2 cellular contexts compared by ENCODE assay signal in genomic region chr2:70747284-70747683, GRCh38.
A peak's percentile ranks its signal among the peaks of the same experiment; 100 is the strongest.
TF ChIP-seq lines count a peak whose summit lies in the region.

No MANE protein-coding gene starts in this region.

TF ChIP-seq in HEK293, 187 proteins besides CTCF, POLR2A, EP300 and RAD21:
- TF ChIP-seq SETDB1 (IDR thresholded peaks at IDR 0.05; ENCODE audit: insufficient read length, low read length) (no peak), ZNF76 (tag by site-specific recombination; IDR thresholded peaks at IDR 0.05; ENCODE audit: borderline replicate concordance, low read depth) (peak; percentile 77)
- TF ChIP-seq, protein P1, sequence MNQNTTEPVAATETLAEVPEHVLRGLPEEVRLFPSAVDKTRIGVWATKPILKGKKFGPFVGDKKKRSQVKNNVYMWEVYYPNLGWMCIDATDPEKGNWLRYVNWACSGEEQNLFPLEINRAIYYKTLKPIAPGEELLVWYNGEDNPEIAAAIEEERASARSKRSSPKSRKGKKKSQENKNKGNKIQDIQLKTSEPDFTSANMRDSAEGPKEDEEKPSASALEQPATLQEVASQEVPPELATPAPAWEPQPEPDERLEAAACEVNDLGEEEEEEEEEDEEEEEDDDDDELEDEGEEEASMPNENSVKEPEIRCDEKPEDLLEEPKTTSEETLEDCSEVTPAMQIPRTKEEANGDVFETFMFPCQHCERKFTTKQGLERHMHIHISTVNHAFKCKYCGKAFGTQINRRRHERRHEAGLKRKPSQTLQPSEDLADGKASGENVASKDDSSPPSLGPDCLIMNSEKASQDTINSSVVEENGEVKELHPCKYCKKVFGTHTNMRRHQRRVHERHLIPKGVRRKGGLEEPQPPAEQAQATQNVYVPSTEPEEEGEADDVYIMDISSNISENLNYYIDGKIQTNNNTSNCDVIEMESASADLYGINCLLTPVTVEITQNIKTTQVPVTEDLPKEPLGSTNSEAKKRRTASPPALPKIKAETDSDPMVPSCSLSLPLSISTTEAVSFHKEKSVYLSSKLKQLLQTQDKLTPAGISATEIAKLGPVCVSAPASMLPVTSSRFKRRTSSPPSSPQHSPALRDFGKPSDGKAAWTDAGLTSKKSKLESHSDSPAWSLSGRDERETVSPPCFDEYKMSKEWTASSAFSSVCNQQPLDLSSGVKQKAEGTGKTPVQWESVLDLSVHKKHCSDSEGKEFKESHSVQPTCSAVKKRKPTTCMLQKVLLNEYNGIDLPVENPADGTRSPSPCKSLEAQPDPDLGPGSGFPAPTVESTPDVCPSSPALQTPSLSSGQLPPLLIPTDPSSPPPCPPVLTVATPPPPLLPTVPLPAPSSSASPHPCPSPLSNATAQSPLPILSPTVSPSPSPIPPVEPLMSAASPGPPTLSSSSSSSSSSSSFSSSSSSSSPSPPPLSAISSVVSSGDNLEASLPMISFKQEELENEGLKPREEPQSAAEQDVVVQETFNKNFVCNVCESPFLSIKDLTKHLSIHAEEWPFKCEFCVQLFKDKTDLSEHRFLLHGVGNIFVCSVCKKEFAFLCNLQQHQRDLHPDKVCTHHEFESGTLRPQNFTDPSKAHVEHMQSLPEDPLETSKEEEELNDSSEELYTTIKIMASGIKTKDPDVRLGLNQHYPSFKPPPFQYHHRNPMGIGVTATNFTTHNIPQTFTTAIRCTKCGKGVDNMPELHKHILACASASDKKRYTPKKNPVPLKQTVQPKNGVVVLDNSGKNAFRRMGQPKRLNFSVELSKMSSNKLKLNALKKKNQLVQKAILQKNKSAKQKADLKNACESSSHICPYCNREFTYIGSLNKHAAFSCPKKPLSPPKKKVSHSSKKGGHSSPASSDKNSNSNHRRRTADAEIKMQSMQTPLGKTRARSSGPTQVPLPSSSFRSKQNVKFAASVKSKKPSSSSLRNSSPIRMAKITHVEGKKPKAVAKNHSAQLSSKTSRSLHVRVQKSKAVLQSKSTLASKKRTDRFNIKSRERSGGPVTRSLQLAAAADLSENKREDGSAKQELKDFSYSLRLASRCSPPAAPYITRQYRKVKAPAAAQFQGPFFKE (tag by site-specific recombination; IDR thresholded peaks at IDR 0.05; ENCODE audit: borderline replicate concordance) = no peak

TF ChIP-seq in GM12878, 131 proteins besides CTCF, POLR2A, EP300 and RAD21:
- TF ChIP-seq CREB1 (IDR thresholded peaks at IDR 0.05; ENCODE audit: low read depth) (no peak), BCL3 (IDR thresholded peaks at IDR 0.05; ENCODE audit: borderline replicate concordance, insufficient read depth, low read depth, low read length, poor library complexity, severe bottlenecking) (peak; percentile 39), PKNOX1 (IDR thresholded peaks at IDR 0.05) (no peak)
